ENCODE assay signal across 1 cellular context in the genomic region with DNA sequence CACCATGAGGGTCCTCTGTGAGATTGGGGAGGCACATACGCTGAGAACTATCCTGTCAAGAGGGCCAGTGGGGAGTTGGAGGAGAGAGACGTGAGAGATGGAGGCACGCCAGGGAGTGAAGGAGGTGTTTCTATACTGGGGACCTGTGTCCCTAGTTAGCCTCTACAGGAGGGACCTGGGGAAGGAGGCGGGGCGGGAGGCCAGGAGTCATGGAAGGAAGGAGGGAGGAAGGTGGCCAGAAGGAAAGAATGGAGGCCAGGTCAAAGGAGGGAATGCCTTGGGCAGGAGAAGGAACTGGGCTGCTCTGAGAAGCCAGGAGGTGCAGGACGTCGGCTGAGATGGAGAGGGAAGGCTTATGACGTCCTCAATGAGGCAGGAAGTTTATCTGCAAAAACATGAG.
TF ChIP-seq lines count a peak whose summit lies in the region.

No MANE protein-coding gene starts in this region.

TF ChIP-seq in IMR-90, 13 proteins besides CTCF, POLR2A, EP300 and RAD21 (continued from another document):
- TF ChIP-seq BHLHE40 (IDR thresholded peaks at IDR 0.05; ENCODE audit: low read depth, low read length) (no peak), FOS (IDR thresholded peaks at IDR 0.05; ENCODE audit: low read depth, low read length) (no peak), CHD1 (IDR thresholded peaks at IDR 0.05; ENCODE audit: low read depth, low read length) (no peak), MAZ (IDR thresholded peaks at IDR 0.05; ENCODE audit: borderline replicate concordance, low read depth, low read length) (no peak)
- TF ChIP-seq, protein P1, sequence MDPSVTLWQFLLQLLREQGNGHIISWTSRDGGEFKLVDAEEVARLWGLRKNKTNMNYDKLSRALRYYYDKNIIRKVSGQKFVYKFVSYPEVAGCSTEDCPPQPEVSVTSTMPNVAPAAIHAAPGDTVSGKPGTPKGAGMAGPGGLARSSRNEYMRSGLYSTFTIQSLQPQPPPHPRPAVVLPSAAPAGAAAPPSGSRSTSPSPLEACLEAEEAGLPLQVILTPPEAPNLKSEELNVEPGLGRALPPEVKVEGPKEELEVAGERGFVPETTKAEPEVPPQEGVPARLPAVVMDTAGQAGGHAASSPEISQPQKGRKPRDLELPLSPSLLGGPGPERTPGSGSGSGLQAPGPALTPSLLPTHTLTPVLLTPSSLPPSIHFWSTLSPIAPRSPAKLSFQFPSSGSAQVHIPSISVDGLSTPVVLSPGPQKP (IDR thresholded peaks at IDR 0.05; ENCODE audit: borderline replicate concordance, low read depth, low read length) = no peak
